In genomic region chr1:12487520-12487919, GRCh38 we compare ENCODE assay signal across 21 cellular contexts.
"Had no signal": no experiment of that assay in that cellular context is flagged by ENCODE, and none has a peak within 500 bp of the region (broad histone marks: within the 10 kb centered on the region; RNA-seq: fewer than 3 reads in every experiment).

No MANE protein-coding gene starts in this region.

- H3K27ac ChIP-seq: neutrophil, skin epidermis had no signal

- H3K9me3 ChIP-seq: heart left ventricle, neutrophil, right atrium auricular region, sigmoid colon, stomach, thoracic aorta, upper lobe of right lung, vagina had no signal

- H3K4me3 Mint-ChIP-seq: endodermal cell; naive thymus-derived CD4-positive, alpha-beta T cell had no signal

- H3K36me3 ChIP-seq: right atrium auricular region, sigmoid colon, thoracic aorta, upper lobe of right lung, vagina had no signal

- H3K27ac Mint-ChIP-seq: endodermal cell had no signal

- DNase-seq: effector CD4-positive, alpha-beta T cell; endodermal cell; foreskin melanocyte; heart left ventricle; hippocampal formation; left colon; mesendoderm; naive thymus-derived CD4-positive, alpha-beta T cell; posterior cingulate gyrus; sigmoid colon; stimulated activated CD4-positive, alpha-beta T cell treated with anti-CD3 and anti-CD28 coated beads, Interleukin-2, amount 100 ng/mL, for 24 hours; stimulated activated naive CD4-positive, alpha-beta T cell; stomach; substantia nigra; upper lobe of right lung had no signal

- H3K27me3 ChIP-seq: heart left ventricle, neutrophil, right atrium auricular region, sigmoid colon, stomach, upper lobe of right lung, vagina had no signal

- H3K4me3 ChIP-seq: coronary artery, heart left ventricle, right atrium auricular region, sigmoid colon, skin epidermis, stomach, thoracic aorta, upper lobe of right lung, vagina had no signal

- H3K27me3 Mint-ChIP-seq: naive thymus-derived CD4-positive, alpha-beta T cell had no signal

- ATAC-seq: left colon; naive thymus-derived CD4-positive, alpha-beta T cell had no signal
